8 cellular contexts compared by ENCODE assay signal in the genomic region with DNA sequence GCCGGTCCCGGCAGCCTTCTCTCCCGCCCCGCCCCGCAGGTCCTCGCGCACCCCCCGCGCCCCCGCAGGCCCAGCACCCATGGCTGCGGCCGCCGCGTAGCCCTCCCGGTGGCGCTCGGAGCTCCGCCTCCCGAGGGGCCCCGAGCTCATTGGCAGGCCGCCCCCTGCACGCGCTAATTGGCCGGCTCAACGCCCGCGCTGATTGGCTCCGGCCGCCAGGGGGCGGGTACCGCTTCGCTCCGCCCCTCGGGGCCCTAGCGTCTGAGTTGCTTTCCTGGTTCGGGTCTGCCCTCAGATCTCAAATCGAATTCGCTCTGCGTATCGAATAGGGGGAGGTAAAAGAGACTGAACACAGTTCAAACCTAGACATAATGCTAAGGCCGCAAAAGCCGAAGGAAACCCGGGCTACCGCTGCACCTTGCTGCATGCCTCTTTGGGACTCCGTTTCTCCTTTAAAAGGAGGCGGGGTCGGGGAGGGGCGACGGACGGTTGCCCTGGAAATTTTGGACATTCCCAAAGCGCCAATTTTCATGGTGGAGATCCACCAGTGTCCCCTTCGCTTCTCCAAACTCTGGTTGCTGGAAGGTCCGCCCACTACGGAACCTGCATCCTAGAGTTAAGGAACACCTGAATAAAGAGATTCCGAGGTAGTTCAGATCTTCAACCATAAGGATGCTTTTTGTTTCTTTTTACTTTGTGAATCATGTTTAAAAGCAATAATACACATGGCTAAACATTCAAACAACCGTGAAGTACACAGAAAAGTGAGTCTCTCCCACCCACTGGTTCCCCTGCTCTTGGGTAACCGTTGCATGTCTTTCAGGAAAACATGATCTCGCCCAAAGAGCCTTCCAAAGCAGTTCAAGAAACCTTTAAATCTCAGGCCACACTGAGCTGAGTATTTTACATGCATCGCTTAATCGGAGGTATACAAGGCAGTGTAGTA. TPM values are rescaled to one million over a fixed set of nuclear protein-coding genes. Genes with fewer than 3 reads are reported as not detected.
DNase-seq lines count a peak whose midpoint lies in the region; ATAC-seq and TF ChIP-seq lines count a peak whose summit lies in the region.

Gene DEXI (minus strand): TSS at position 117 of the 946 bp plus-strand sequence. CDS start 463 bp downstream, outside the sequence.

- H3K79me2 ChIP-seq in OCI-LY3 (ENCODE audit: low read length): peaks cover 56% of the 10 kb centered on the region

- H3K4me1 ChIP-seq in HUES64 (ENCODE audit: insufficient read depth, low read length): peaks cover 40% of the 10 kb centered on the region
- peaks cover 43% of the 10 kb centered on the region for H3K4me1 ChIP-seq in OCI-LY3 (ENCODE audit: low read length)
- H3K4me1 ChIP-seq in mucosa of rectum (ENCODE audit: control insufficient read depth in 2 of 2, insufficient read depth in 2 of 2, low read length in 2 of 2): peaks cover 52 to 53% of the 10 kb centered on the region in 2 donors

- H3K9me3 ChIP-seq in HUES64 (ENCODE audit: insufficient read depth, low read depth, low read length) (no peaks in the 10 kb centered on the region), OCI-LY3 (ENCODE audit: insufficient read depth, low read length) (no peaks in the 10 kb centered on the region), mucosa of rectum (ENCODE audit: control insufficient read depth in 2 of 2, low read length in 2 of 2) (no peaks in the 10 kb centered on the region)

- peak within 1 kb of the TSS; percentile 58; the same call in 1 of the 2 replicates for H3K27ac ChIP-seq in HUES64 (ENCODE audit: low read depth, low read length)
- 0 out of 2 replicates have a peak within 1 kb of the TSS, but pooled peaks have one; percentile 13 for H3K27ac ChIP-seq in OCI-LY3 (ENCODE audit: low read length)
- peak within 1 kb of the TSS; percentile 22 for H3K27ac ChIP-seq in epithelial cell of prostate
- peak within 1 kb of the TSS; percentile 30 to 60 for H3K27ac ChIP-seq in mucosa of rectum (ENCODE audit: low read depth in 2 of 2, low read length in 2 of 2)

- H2AFZ ChIP-seq in OCI-LY3 (ENCODE audit: low read depth, low read length): peak within 1 kb of the TSS; percentile 79

- H3K36me3 ChIP-seq in HUES64 (ENCODE audit: insufficient read depth, low read length): peaks cover 15% of the 10 kb centered on the region; the same call in 1 of the 2 replicates
- H3K36me3 ChIP-seq in OCI-LY3 (replicated peaks; ENCODE audit: low read depth, low read length): peaks cover 25% of the 10 kb centered on the region
- no peaks in the 10 kb centered on the region for H3K36me3 ChIP-seq in mucosa of rectum (ENCODE audit: control insufficient read depth in 2 of 2, insufficient read depth in 2 of 2, low read length in 2 of 2)

- H3K4me3 ChIP-seq in HUES64 (ENCODE audit: low read length): peak within 1 kb of the TSS; percentile 83
- H3K4me3 ChIP-seq in OCI-LY3 (ENCODE audit: low read length): peak within 1 kb of the TSS; percentile 78
- H3K4me3 ChIP-seq in mucosa of rectum (ENCODE audit: low read length in 2 of 2): peak within 1 kb of the TSS; percentile 71 to 83

- H3K9ac ChIP-seq in HUES64 (ENCODE audit: low read depth, low read length) (peak within 1 kb of the TSS; percentile 59), OCI-LY3 (ENCODE audit: low read length) (peak within 1 kb of the TSS; percentile 76), mucosa of rectum (ENCODE audit: low read depth in 1 of 2, low read length in 2 of 2) (peak within 1 kb of the TSS; percentile 66 to 69)

- H3K27me3 ChIP-seq in HUES64 (ENCODE audit: insufficient read depth, low read length) (0 out of 2 replicates have a peak, but pooled peaks cover 8% of the 10 kb centered on the region), OCI-LY3 (ENCODE audit: low read depth, low read length) (no peaks in the 10 kb centered on the region), mucosa of rectum (ENCODE audit: control insufficient read depth in 2 of 2, insufficient read depth in 2 of 2, low read length in 2 of 2) (no peaks in the 10 kb centered on the region)

- TF ChIP-seq CTCF in OCI-LY3 (IDR thresholded peaks at IDR 0.05; ENCODE audit: low read depth, low read length): no peak

- peaks cover 22% of the 10 kb centered on the region for H4K20me1 ChIP-seq in OCI-LY3 (ENCODE audit: insufficient read depth, low read length)

- H3K4me2 ChIP-seq in OCI-LY3 (ENCODE audit: low read length): peak within 1 kb of the TSS; percentile 99

- DNase-seq in D341Med (ENCODE audit: low spot score) (peak; percentile 98), activated T-cell treated with anti-CD3 and anti-CD28 coated beads for 4 hours (peak; percentile 95), epithelial cell of prostate (ENCODE audit: low read depth, low spot score) (no peak)
- peak; percentile 95 for DNase-seq in stimulated activated CD8-positive, alpha-beta memory T cell treated with anti-CD3 and anti-CD28 coated beads, Interleukin-4, amount 100 ng/mL, for 48 hours

- 13% methylated on average over 59 of the region's 60 CpGs for WGBS in HUES64

- peak; percentile 62 for ATAC-seq in GM21423 (IDR thresholded peaks at IDR 0.05; ENCODE audit: unreplicated experiment)

RNA-seq across cellular contexts. Expression of gene DEXI, which starts in this region (rescaled TPM):
- 25.3 TPM for polyA plus RNA-seq in HUES64 (2013, experiment 1 of 2)
- 27.3 TPM for polyA plus RNA-seq in HUES64 (2013, experiment 2 of 2)
